Comparison of ENCODE assay signal across 24 cellular contexts in genomic region chr16:81696959-81697293, GRCh38.
DNase-seq lines count a peak whose midpoint lies in the region; ATAC-seq, FAIRE-seq and TF ChIP-seq lines count a peak whose summit lies in the region.
"Had no signal": no experiment of that assay in that cellular context is flagged by ENCODE, and none has a peak within 500 bp of the region (broad histone marks: within the 10 kb centered on the region; RNA-seq: fewer than 3 reads in every experiment).

No MANE protein-coding gene starts in this region.

- no peak overlapping the region for H3K9ac ChIP-seq in H1 (replicated peaks in 1 of 4; ENCODE audit: extremely low read depth in 1 of 4, low read depth in 3 of 4, low read length in 3 of 4)

- H3K27me3 Mint-ChIP-seq in activated naive CD4-positive, alpha-beta T cell treated with anti-CD3 and anti-CD28 coated beads for 36 hours (ENCODE audit: low read depth) = no peaks in the 10 kb centered on the region
- no peaks in the 10 kb centered on the region for H3K27me3 Mint-ChIP-seq in stimulated activated naive B cell treated with anti-CD40 and anti-IgM and Interleukin-4, amounts not matched to agents 10 μg/mL and 1 μg/mL and 100 μg/mL, for 72 hours
- no peaks in the 10 kb centered on the region for H3K27me3 Mint-ChIP-seq in CD14-positive monocyte (ENCODE audit: low read depth in 3 of 3)
- H3K27me3 Mint-ChIP-seq: activated CD8-positive, alpha-beta memory T cell treated with anti-CD3 and anti-CD28 coated beads, Interleukin-2, amount 10 ng/mL, durations not matched to agents 7 days and 5 days; activated naive CD8-positive, alpha-beta T cell treated with anti-CD3 and anti-CD28 coated beads, Interleukin-2, amount 50 U/mL, for 24 hours; activated T-helper 17 cell treated with anti-CD3 and anti-CD28 coated beads, Interleukin-2, amount 50 U/mL, for 72 hours had no signal

- no peak overlapping the region for H2AFZ ChIP-seq in H1 (ENCODE audit: low read length)

- POLR2A ChIA-PET in H1 (lab: Charles Lee; ENCODE audit: partially characterized antibody) = interaction anchor here (2.3 kb wide), 1 partner anchor 75 kb away, joined by 7 read pairs; no protein-coding TSS in a partner anchor

- no peak overlapping the region for H2BK12ac ChIP-seq in H1 (ENCODE audit: low read depth, low read length)

- no peaks in the 10 kb centered on the region for H3K79me1 ChIP-seq in H1 (ENCODE audit: low read depth, low read length)

- H3K4ac ChIP-seq in H1 (replicated peaks; ENCODE audit: insufficient read length, low read depth, low read length) = no peak overlapping the region

- no peak overlapping the region for H3K18ac ChIP-seq in H1 (ENCODE audit: extremely low read depth, low read length)

- no peak for TF ChIP-seq RAD21 in H1 (IDR thresholded peaks at IDR 0.05 in 1 of 2, conservative IDR thresholded peaks at IDR 0.05 in 1 of 2; ENCODE audit: low read depth in 2 of 2, low read length in 2 of 2)

- H2AK5ac ChIP-seq in H1 (ENCODE audit: low read depth, low read length) = no peak overlapping the region

- no peak overlapping the region; the same call in 1 of the 2 replicates for H2BK20ac ChIP-seq in H1 (ENCODE audit: low read length)

- no peak overlapping the region for H3K23ac ChIP-seq in H1 (ENCODE audit: insufficient read length)

- TF ChIP-seq CTCF in H1 (IDR thresholded peaks at IDR 0.05; ENCODE audit: control extremely low read depth in 1 of 3, insufficient read depth in 1 of 3, low read depth in 1 of 3, low read length in 3 of 3) (no peak), upper lobe of left lung (IDR thresholded peaks at IDR 0.05) (no peak), CD14-positive monocyte (IDR thresholded peaks at IDR 0.05) (no peak)

- no peak for DNase-seq in activated naive CD4-positive, alpha-beta T cell treated with anti-CD3 and anti-CD28 coated beads for 36 hours
- DNase-seq in activated naive CD4-positive, alpha-beta T cell treated with Interleukin-2 at 50 U/mL for 16 hours = no peak
- DNase-seq in H1 (ENCODE audit: low read depth in 1 of 2, low spot score in 2 of 2) (no peak), upper lobe of left lung (no peak), SIG-M5 treated with dmso at 0.1 percent for 504 hours (lab: John Stamatoyannopoulos, UW; ENCODE audit: unreplicated experiment) (no peak), CD14-positive monocyte (ENCODE audit: low spot score) (no peak)
- no peak for DNase-seq in stimulated activated naive B cell treated with anti-CD40 and anti-IgM and Interleukin-4, amounts not matched to agents 10 μg/mL and 1 μg/mL and 100 μg/mL, for 72 hours
- DNase-seq: cortex of kidney, GOT3, NCI-H510A treated with DMSO at 0.1 percent for 48 hours had no signal

- no peaks in the 10 kb centered on the region for H3K79me2 ChIP-seq in H1 (ENCODE audit: control insufficient read depth in 1 of 2, insufficient read depth in 2 of 2, low read length in 2 of 2)

- intact Hi-C loops in activated naive CD4-positive, alpha-beta T cell treated with anti-CD3 and anti-CD28 coated beads for 36 hours (cut with micrococcal nuclease) = loop anchor here (1.0 to 2.0 kb wide), 3 partner anchors 64 to 294 kb away; no protein-coding TSS in a partner anchor
- intact Hi-C loops in CD14-positive monocyte (cut with micrococcal nuclease) = no loop called here

- peaks cover 3% of the 10 kb centered on the region for H3K36me3 Mint-ChIP-seq in activated naive CD4-positive, alpha-beta T cell treated with anti-CD3 and anti-CD28 coated beads for 36 hours (ENCODE audit: low read depth)
- peaks cover 38 to 61% of the 10 kb centered on the region in 2 donors for H3K36me3 Mint-ChIP-seq in stimulated activated naive B cell treated with anti-CD40 and anti-IgM and Interleukin-4, amounts not matched to agents 10 μg/mL and 1 μg/mL and 100 μg/mL, for 72 hours
- peaks cover 91 to 100% of the 10 kb centered on the region in 2 donors for H3K36me3 Mint-ChIP-seq in CD14-positive monocyte

- TF ChIP-seq EP300 in H1 (IDR thresholded peaks at IDR 0.05; ENCODE audit: borderline replicate concordance in 1 of 2, low read depth in 2 of 2, low read length in 2 of 2) (no peak), upper lobe of left lung (IDR thresholded peaks at IDR 0.05) (no peak)

- H3K4me1 ChIP-seq in H1 (replicated peaks in 1 of 4; ENCODE audit: control insufficient read depth in 3 of 4, insufficient read depth in 4 of 4, low read length in 3 of 4) (no peaks in the 10 kb centered on the region), muscle layer of duodenum (ENCODE audit: control insufficient read depth in 1 of 2, insufficient read depth in 2 of 2, low read length in 2 of 2) (peaks cover 21 to 41% of the 10 kb centered on the region in 2 donors), upper lobe of left lung (peaks cover 5 to 37% (median 30%) of the 10 kb centered on the region in 4 donors)
- H3K4me1 ChIP-seq: BE2C had no signal

- no peak overlapping the region for H2BK120ac ChIP-seq in H1 (replicated peaks; ENCODE audit: low read depth, low read length)

- H2BK15ac ChIP-seq in H1 (ENCODE audit: low read length) = no peak overlapping the region

- H3K27me3 ChIP-seq in H1 (replicated peaks in 1 of 4; ENCODE audit: control insufficient read depth in 3 of 4, extremely low read depth in 1 of 4, insufficient read depth in 3 of 4, low read length in 3 of 4) (no peaks in the 10 kb centered on the region), muscle layer of duodenum (ENCODE audit: low read depth, low read length) (no peaks in the 10 kb centered on the region), upper lobe of left lung (no peaks in the 10 kb centered on the region)
- H3K27me3 ChIP-seq: BE2C, brain microvascular endothelial cell, heart right ventricle, left lung, SJSA1, thyroid gland had no signal

- H3K4me2 ChIP-seq in H1 (ENCODE audit: insufficient read depth in 1 of 2, low read depth in 2 of 2, low read length in 2 of 2) = no peak overlapping the region

- FAIRE-seq in H1 (lab: Jason Lieb, UNC) = no peak
- FAIRE-seq: endometrium, small intestine had no signal

- peaks cover 2 to 3% of the 10 kb centered on the region in 2 experiments for H4K20me1 ChIP-seq in H1 (replicated peaks in 1 of 2; ENCODE audit: control insufficient read depth in 1 of 2, insufficient read depth in 2 of 2, low read length in 2 of 2)

- H3K56ac ChIP-seq in H1 (replicated peaks; ENCODE audit: insufficient read length, low read depth, low read length) = no peak overlapping the region

- H3K36me3 ChIP-seq in H1 (ENCODE audit: control insufficient read depth in 2 of 4, insufficient read depth in 4 of 4, low read length in 3 of 4) (peaks cover 10 to 26% (median 16%) of the 10 kb centered on the region in 4 experiments; a peak in 7 of 8 replicates), muscle layer of duodenum (ENCODE audit: control insufficient read depth in 1 of 2, insufficient read depth in 2 of 2, low read length in 2 of 2) (peaks cover 38 to 59% of the 10 kb centered on the region in 2 donors), upper lobe of left lung (peaks cover 23 to 71% (median 48%) of the 10 kb centered on the region in 4 donors)
- H3K36me3 ChIP-seq: prostate gland had no signal

- no peak overlapping the region for H4K91ac ChIP-seq in H1 (replicated peaks; ENCODE audit: insufficient read length, low read length)

- H4K5ac ChIP-seq in H1 (ENCODE audit: insufficient read length, low read depth, low read length) = no peak overlapping the region

- H3K23me2 ChIP-seq in H1 (ENCODE audit: low read depth, low read length) = no peaks in the 10 kb centered on the region

- H3K4me3 Mint-ChIP-seq in activated naive CD4-positive, alpha-beta T cell treated with anti-CD3 and anti-CD28 coated beads for 36 hours = no peak overlapping the region
- H3K4me3 Mint-ChIP-seq in stimulated activated naive B cell treated with anti-CD40 and anti-IgM and Interleukin-4, amounts not matched to agents 10 μg/mL and 1 μg/mL and 100 μg/mL, for 72 hours = no peak overlapping the region
- H3K4me3 Mint-ChIP-seq in CD14-positive monocyte = no peak overlapping the region
- H3K4me3 Mint-ChIP-seq: activated CD8-positive, alpha-beta memory T cell treated with anti-CD3 and anti-CD28 coated beads, Interleukin-2, amount 10 ng/mL, durations not matched to agents 7 days and 5 days; activated naive CD8-positive, alpha-beta T cell treated with anti-CD3 and anti-CD28 coated beads, Interleukin-2, amount 50 U/mL, for 24 hours; activated T-helper 17 cell treated with anti-CD3 and anti-CD28 coated beads, Interleukin-2, amount 50 U/mL, for 72 hours; nephron progenitor cell had no signal

- H3K27ac Mint-ChIP-seq in activated naive CD4-positive, alpha-beta T cell treated with anti-CD3 and anti-CD28 coated beads for 36 hours = peak overlapping the region; percentile 63
- no peak overlapping the region for H3K27ac Mint-ChIP-seq in stimulated activated naive B cell treated with anti-CD40 and anti-IgM and Interleukin-4, amounts not matched to agents 10 μg/mL and 1 μg/mL and 100 μg/mL, for 72 hours
- H3K27ac Mint-ChIP-seq in CD14-positive monocyte = peak overlapping the region in 2 of 7 donors; percentile 21 to 53
- H3K27ac Mint-ChIP-seq: activated naive CD8-positive, alpha-beta T cell treated with anti-CD3 and anti-CD28 coated beads, Interleukin-2, amount 50 U/mL, for 24 hours; activated T-helper 17 cell treated with anti-CD3 and anti-CD28 coated beads, Interleukin-2, amount 50 U/mL, for 72 hours; nephron progenitor cell had no signal

- peak overlapping the region; percentile 26 for H2BK5ac ChIP-seq in H1 (ENCODE audit: low read depth, low read length)

- H3K14ac ChIP-seq in H1 (ENCODE audit: insufficient read length) = no peak overlapping the region

- H3K9me3 ChIP-seq in H1 (ENCODE audit: insufficient read depth in 2 of 2, low read depth in 1 of 2, low read length in 1 of 2) (no peaks in the 10 kb centered on the region), muscle layer of duodenum (ENCODE audit: control insufficient read depth in 1 of 2, low read length in 2 of 2) (no peaks in the 10 kb centered on the region), upper lobe of left lung (no peaks in the 10 kb centered on the region)
- H3K9me3 ChIP-seq: BE2C, heart right ventricle, left lung, prostate gland, SJSA1, thyroid gland had no signal

- no peaks in the 10 kb centered on the region for H3K4me1 Mint-ChIP-seq in activated naive CD4-positive, alpha-beta T cell treated with anti-CD3 and anti-CD28 coated beads for 36 hours (ENCODE audit: low read depth)
- H3K4me1 Mint-ChIP-seq in stimulated activated naive B cell treated with anti-CD40 and anti-IgM and Interleukin-4, amounts not matched to agents 10 μg/mL and 1 μg/mL and 100 μg/mL, for 72 hours = no peaks in the 10 kb centered on the region
- H3K4me1 Mint-ChIP-seq in CD14-positive monocyte = no peaks in the 10 kb centered on the region
- H3K4me1 Mint-ChIP-seq: activated T-helper 17 cell treated with anti-CD3 and anti-CD28 coated beads, Interleukin-2, amount 50 U/mL, for 72 hours had no signal

- H3K9me3 Mint-ChIP-seq in activated naive CD4-positive, alpha-beta T cell treated with anti-CD3 and anti-CD28 coated beads for 36 hours = no peaks in the 10 kb centered on the region
- H3K9me3 Mint-ChIP-seq in stimulated activated naive B cell treated with anti-CD40 and anti-IgM and Interleukin-4, amounts not matched to agents 10 μg/mL and 1 μg/mL and 100 μg/mL, for 72 hours = no peaks in the 10 kb centered on the region
- no peaks in the 10 kb centered on the region for H3K9me3 Mint-ChIP-seq in CD14-positive monocyte
- H3K9me3 Mint-ChIP-seq: activated naive CD8-positive, alpha-beta T cell treated with anti-CD3 and anti-CD28 coated beads, Interleukin-2, amount 50 U/mL, for 24 hours; activated T-helper 17 cell treated with anti-CD3 and anti-CD28 coated beads, Interleukin-2, amount 50 U/mL, for 72 hours; nephron progenitor cell had no signal

- TF ChIP-seq POLR2A in H1 (IDR thresholded peaks at IDR 0.05; ENCODE audit: control extremely low read depth in 1 of 2, low read depth in 2 of 2, low read length in 2 of 2) = no peak
- no peak for TF ChIP-seq POLR2A in upper lobe of left lung (IDR thresholded peaks at IDR 0.05)

- H4K8ac ChIP-seq in H1 (ENCODE audit: extremely low read depth, insufficient read depth, low read length) = no peak overlapping the region

- CTCF ChIA-PET in activated naive CD4-positive, alpha-beta T cell treated with anti-CD3 and anti-CD28 coated beads for 36 hours (lab: Charles Lee) = interaction anchor here (0.8 to 4.4 kb wide), 14 partner anchors 9 to 327 kb away, joined by 3 to 37 read pairs (median 5); no protein-coding TSS in a partner anchor
- CTCF ChIA-PET in H1 (lab: Charles Lee; ENCODE audit: partially characterized antibody) = interaction anchor here (0.6 to 9.8 kb wide), 56 partner anchors 10 to 549 kb away, joined by 3 to 134 read pairs (median 5); no protein-coding TSS in a partner anchor

- H3K27ac ChIP-seq in H1 (ENCODE audit: low read depth, low read length) = no peak overlapping the region
- H3K27ac ChIP-seq in muscle layer of duodenum (ENCODE audit: low read length) = peak overlapping the region; percentile 69
- H3K27ac ChIP-seq in upper lobe of left lung = peak overlapping the region in 3 of 4 donors; percentile 30 to 63 (median 50)
- H3K27ac ChIP-seq: brain microvascular endothelial cell, SJSA1 had no signal

- ATAC-seq in upper lobe of left lung (ENCODE audit: low FRiP score in 2 of 2) = no peak
- ATAC-seq in stimulated activated naive B cell treated with anti-CD40 and anti-IgM and Interleukin-4, amounts not matched to agents 10 μg/mL and 1 μg/mL and 100 μg/mL, for 72 hours (replicated peaks) = no peak

- WGBS in H1 (ENCODE audit: extremely low coverage in 1 of 2, insufficient coverage in 1 of 2, insufficient read length in 1 of 2, insufficient replicate concordance in 2 of 2, low coverage in 1 of 2, low lambda C conversion rate in 2 of 2, missing lambda C conversion rate in 1 of 2), 2 experiments = 85% methylated on average over 7 of the region's 7 CpGs; no CpG with 5 or more reads in 1 of the 2 experiments
- WGBS in upper lobe of left lung, 2 donors = 85 to 89% methylated on average over 7 of the region's 7 CpGs

- no peak overlapping the region for H3K4me3 ChIP-seq in H1 (ENCODE audit: extremely low read depth in 1 of 4, insufficient read depth in 2 of 4, low read depth in 3 of 4, low read length in 4 of 4)
- no peak overlapping the region for H3K4me3 ChIP-seq in muscle layer of duodenum (ENCODE audit: low read depth in 1 of 2, low read length in 2 of 2)
- no peak overlapping the region for H3K4me3 ChIP-seq in upper lobe of left lung
- H3K4me3 ChIP-seq: heart right ventricle, left lung, prostate gland, SJSA1, thyroid gland had no signal
